ENCODE assay signal across 12 cellular contexts in the genomic region with DNA sequence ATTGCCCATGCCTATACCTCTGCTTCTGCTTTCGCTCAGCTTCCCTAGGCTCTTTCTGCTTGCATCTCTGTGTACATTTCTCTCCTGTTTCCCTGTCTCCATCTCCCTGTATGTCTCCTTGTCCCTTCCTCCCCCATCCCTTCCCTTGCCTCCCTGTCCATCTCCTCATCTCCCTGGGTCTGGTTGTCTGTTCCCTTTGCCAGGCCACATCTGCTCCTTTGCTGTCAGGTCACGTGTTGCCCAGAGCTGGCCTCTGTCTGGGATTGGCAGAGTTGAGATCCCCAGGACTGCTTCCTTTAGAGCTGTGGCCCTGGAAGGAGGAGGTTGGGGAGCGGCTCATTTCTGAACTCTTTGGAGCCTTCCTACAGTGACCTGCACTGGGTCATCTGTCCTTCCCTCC.
"Had no signal": no experiment of that assay in that cellular context is flagged by ENCODE, and none has a peak within 500 bp of the region (broad histone marks: within the 10 kb centered on the region; RNA-seq: fewer than 3 reads in every experiment).

No MANE protein-coding gene starts in this region.

- DNase-seq: activated CD4-positive, alpha-beta memory T cell treated with anti-CD3 and anti-CD28 coated beads for 36 hours; activated CD4-positive, CD25-positive, alpha-beta regulatory T cell treated with anti-CD3 and anti-CD28 coated beads, Interleukin-2, amount 50 U/mL, for 72 hours; activated gamma-delta T cell treated with Interleukin-2 at 50 U/mL for 16 hours; activated T-cell treated with anti-CD3 and anti-CD28 coated beads, Interleukin-2, amount 50 U/mL, for 48 hours; aorta; erythroblast; immature natural killer cell; left cardiac atrium; small intestine; tibial artery; uterus had no signal

- ATAC-seq: left cardiac atrium; stimulated activated memory B cell treated with anti-CD40 and anti-IgM and Interleukin-4, amounts not matched to agents 10 μg/mL and 1 μg/mL and 100 μg/mL, for 72 hours had no signal
